In genomic region chr9:115591584-115591984, GRCh38 we compare ENCODE assay signal across 9 cellular contexts.
A peak's percentile ranks its signal among the peaks of the same experiment; 100 is the strongest.
DNase-seq lines count a peak whose midpoint lies in the region; ATAC-seq and TF ChIP-seq lines count a peak whose summit lies in the region.
"Had no signal": no experiment of that assay in that cellular context is flagged by ENCODE, and none has a peak within 500 bp of the region (broad histone marks: within the 10 kb centered on the region; RNA-seq: fewer than 3 reads in every experiment).

No MANE protein-coding gene starts in this region.

- H3K79me2 ChIP-seq in Loucy (ENCODE audit: insufficient read depth, low read length) (no peaks in the 10 kb centered on the region), OCI-LY7 (ENCODE audit: insufficient read depth, low read depth, low read length) (no peaks in the 10 kb centered on the region)

- H2AFZ ChIP-seq in Loucy (ENCODE audit: low read length) (peak overlapping the region; percentile 97), OCI-LY7 (ENCODE audit: low read length) (peak overlapping the region; percentile 28; the same call in 1 of the 2 replicates)

- no peaks in the 10 kb centered on the region for H3K4me1 Mint-ChIP-seq in activated CD4-positive, alpha-beta memory T cell treated with anti-CD3 and anti-CD28 coated beads for 36 hours (ENCODE audit: low read depth)
- no peaks in the 10 kb centered on the region for H3K4me1 Mint-ChIP-seq in activated CD4-positive, alpha-beta memory T cell treated with anti-CD3 and anti-CD28 coated beads, Interleukin-2, amount 10 ng/mL, durations not matched to agents 7 days and 5 days
- H3K4me1 Mint-ChIP-seq: CD4-positive, CD25-positive, alpha-beta regulatory T cell had no signal

- no peaks in the 10 kb centered on the region for H3K9me3 Mint-ChIP-seq in activated CD4-positive, alpha-beta memory T cell treated with anti-CD3 and anti-CD28 coated beads for 36 hours
- no peaks in the 10 kb centered on the region for H3K9me3 Mint-ChIP-seq in activated CD4-positive, alpha-beta memory T cell treated with anti-CD3 and anti-CD28 coated beads, Interleukin-2, amount 10 ng/mL, durations not matched to agents 7 days and 5 days
- H3K9me3 Mint-ChIP-seq: CD4-positive, CD25-positive, alpha-beta regulatory T cell had no signal

- no peaks in the 10 kb centered on the region for H3K36me3 Mint-ChIP-seq in activated CD4-positive, alpha-beta memory T cell treated with anti-CD3 and anti-CD28 coated beads for 36 hours
- no peaks in the 10 kb centered on the region for H3K36me3 Mint-ChIP-seq in activated CD4-positive, alpha-beta memory T cell treated with anti-CD3 and anti-CD28 coated beads, Interleukin-2, amount 10 ng/mL, durations not matched to agents 7 days and 5 days (ENCODE audit: low read depth)
- H3K36me3 Mint-ChIP-seq: CD4-positive, CD25-positive, alpha-beta regulatory T cell had no signal

- WGBS in liver, result 11% methylated on average over 4 of the region's 4 CpGs
- WGBS in urinary bladder, result 27% methylated on average over 4 of the region's 4 CpGs

- H3K9me2 ChIP-seq in Loucy (replicated peaks; ENCODE audit: low read depth, low read length), result no peaks in the 10 kb centered on the region
- no peaks in the 10 kb centered on the region for H3K9me2 ChIP-seq in OCI-LY7 (ENCODE audit: insufficient read depth, low read length)

- H3K4me3 ChIP-seq in Loucy (ENCODE audit: low read length, poor library complexity, severe bottlenecking), result no peak overlapping the region
- no peak overlapping the region for H3K4me3 ChIP-seq in OCI-LY7 (ENCODE audit: low read depth, low read length, poor library complexity, severe bottlenecking)
- no peak overlapping the region for H3K4me3 ChIP-seq in liver (ENCODE audit: low read depth in 1 of 3, low read length in 3 of 3)
- H3K4me3 ChIP-seq in urinary bladder (ENCODE audit: low read depth, low read length), result no peak overlapping the region

- H3K36me3 ChIP-seq in Loucy (ENCODE audit: insufficient read depth, low read length) (no peaks in the 10 kb centered on the region), OCI-LY7 (ENCODE audit: insufficient read depth, low read length) (no peaks in the 10 kb centered on the region), liver (ENCODE audit: control insufficient read depth in 4 of 4, insufficient read depth in 3 of 4, low read depth in 1 of 4, low read length in 3 of 4) (no peaks in the 10 kb centered on the region), urinary bladder (ENCODE audit: insufficient read depth) (no peaks in the 10 kb centered on the region)

- intact Hi-C loops in activated CD4-positive, alpha-beta memory T cell treated with anti-CD3 and anti-CD28 coated beads for 36 hours (cut with micrococcal nuclease), result loop anchor here (5.0 kb wide), 3 partner anchors 576 to 981 kb away; no protein-coding TSS in a partner anchor
- intact Hi-C loops in OCI-LY7 (cut with micrococcal nuclease; ENCODE audit: unreplicated experiment), result loop anchor here (5.0 kb wide), 2 partner anchors 571 to 1071 kb away; no protein-coding TSS in a partner anchor

- H3K4me2 ChIP-seq in Loucy (ENCODE audit: low read depth, low read length, poor library complexity, severe bottlenecking), result peak overlapping the region; percentile 51
- no peak overlapping the region for H3K4me2 ChIP-seq in OCI-LY7 (ENCODE audit: low read length)

- no peaks in the 10 kb centered on the region for H4K20me1 ChIP-seq in Loucy (ENCODE audit: insufficient read depth, low read length, poor library complexity, severe bottlenecking)
- H4K20me1 ChIP-seq in OCI-LY7 (ENCODE audit: insufficient read depth, low read length), result no peaks in the 10 kb centered on the region

- no peak overlapping the region for H3K27ac Mint-ChIP-seq in activated CD4-positive, alpha-beta memory T cell treated with anti-CD3 and anti-CD28 coated beads for 36 hours
- H3K27ac Mint-ChIP-seq in activated CD4-positive, alpha-beta memory T cell treated with anti-CD3 and anti-CD28 coated beads, Interleukin-2, amount 10 ng/mL, durations not matched to agents 7 days and 5 days, result no peak overlapping the region
- H3K27ac Mint-ChIP-seq: CD4-positive, CD25-positive, alpha-beta regulatory T cell had no signal

- TF ChIP-seq RAD21 in liver (IDR thresholded peaks at IDR 0.05), result peak; percentile 93 to 96

- H3K27me3 Mint-ChIP-seq in activated CD4-positive, alpha-beta memory T cell treated with anti-CD3 and anti-CD28 coated beads for 36 hours, result peaks cover 7% of the 10 kb centered on the region
- peaks cover 12% of the 10 kb centered on the region for H3K27me3 Mint-ChIP-seq in activated CD4-positive, alpha-beta memory T cell treated with anti-CD3 and anti-CD28 coated beads, Interleukin-2, amount 10 ng/mL, durations not matched to agents 7 days and 5 days

- CTCF ChIA-PET in activated CD4-positive, alpha-beta memory T cell treated with anti-CD3 and anti-CD28 coated beads for 36 hours (lab: Charles Lee), result interaction anchor here (1.5 kb wide), 1 partner anchor 556 kb away, joined by 3 read pairs; no protein-coding TSS in a partner anchor
- CTCF ChIA-PET in activated CD4-positive, alpha-beta memory T cell treated with anti-CD3 and anti-CD28 coated beads, Interleukin-2, amount 10 ng/mL, durations not matched to agents 7 days and 5 days (lab: Charles Lee), result no interaction called here
- CTCF ChIA-PET in OCI-LY7 (lab: Charles Lee; ENCODE audit: unreplicated experiment), result no interaction called here

- DNase-seq in activated CD4-positive, alpha-beta memory T cell treated with anti-CD3 and anti-CD28 coated beads for 36 hours, result peak; percentile 13
- no peak for DNase-seq in activated CD4-positive, alpha-beta memory T cell treated with anti-CD3 and anti-CD28 coated beads, Interleukin-2, amount 10 ng/mL, durations not matched to agents 7 days and 5 days
- DNase-seq in OCI-LY7 (ENCODE audit: low spot score), result peak; percentile 45
- DNase-seq in dedifferentiated amniotic fluid mesenchymal stem cell (ENCODE audit: extremely low spot score), result peak; percentile 98

- no peak overlapping the region for H3K4me3 Mint-ChIP-seq in activated CD4-positive, alpha-beta memory T cell treated with anti-CD3 and anti-CD28 coated beads for 36 hours
- no peak overlapping the region for H3K4me3 Mint-ChIP-seq in activated CD4-positive, alpha-beta memory T cell treated with anti-CD3 and anti-CD28 coated beads, Interleukin-2, amount 10 ng/mL, durations not matched to agents 7 days and 5 days
- H3K4me3 Mint-ChIP-seq: CD4-positive, CD25-positive, alpha-beta regulatory T cell had no signal

- no peaks in the 10 kb centered on the region for H3F3A ChIP-seq in Loucy (ENCODE audit: low read depth)

- no peak overlapping the region for H3K9ac ChIP-seq in Loucy (ENCODE audit: low read depth, low read length, poor library complexity, severe bottlenecking)
- no peak overlapping the region for H3K9ac ChIP-seq in liver (ENCODE audit: low read depth in 1 of 2, low read length in 2 of 2)

- H3K27ac ChIP-seq in OCI-LY7 (ENCODE audit: low read depth, low read length, poor library complexity, severe bottlenecking) (no peak overlapping the region), liver (ENCODE audit: low read depth in 1 of 2, low read length in 2 of 2) (peak overlapping the region in 1 of 2 donors; percentile 47), urinary bladder (ENCODE audit: low read depth) (peak overlapping the region; percentile 29)

- no peak for ATAC-seq in GM18519 (IDR thresholded peaks at IDR 0.05; ENCODE audit: low FRiP score, unreplicated experiment)

- POLR2A ChIA-PET in activated CD4-positive, alpha-beta memory T cell treated with anti-CD3 and anti-CD28 coated beads for 36 hours (lab: Charles Lee), result no interaction called here
- POLR2A ChIA-PET in activated CD4-positive, alpha-beta memory T cell treated with anti-CD3 and anti-CD28 coated beads, Interleukin-2, amount 10 ng/mL, durations not matched to agents 7 days and 5 days (lab: Charles Lee), result no interaction called here
- POLR2A ChIA-PET in OCI-LY7 (lab: Charles Lee), result interaction anchor here (0.7 kb wide), 1 partner anchor 126 kb away, joined by 3 read pairs; no protein-coding TSS in a partner anchor

- no peaks in the 10 kb centered on the region for H3K27me3 ChIP-seq in Loucy (ENCODE audit: insufficient read depth, low read length, poor library complexity, severe bottlenecking)
- H3K27me3 ChIP-seq in liver (ENCODE audit: control insufficient read depth in 4 of 4, insufficient read depth in 4 of 4, low read length in 3 of 4), result no peaks in the 10 kb centered on the region

- no peaks in the 10 kb centered on the region for H3K9me3 ChIP-seq in Loucy (ENCODE audit: insufficient read depth, low read depth, low read length)
- no peaks in the 10 kb centered on the region for H3K9me3 ChIP-seq in OCI-LY7 (ENCODE audit: low read length)
- H3K9me3 ChIP-seq in liver (ENCODE audit: control insufficient read depth in 4 of 4, low read length in 3 of 4), result no peaks in the 10 kb centered on the region

- TF ChIP-seq CTCF in Loucy (conservative IDR thresholded peaks at IDR 0.05; ENCODE audit: low read length) (peak; percentile 81), OCI-LY7 (conservative IDR thresholded peaks at IDR 0.05; ENCODE audit: low read length) (peak; percentile 80), liver (IDR thresholded peaks at IDR 0.05; ENCODE audit: low read depth, low read length, missing input control) (peak; percentile 88)

- H3K4me1 ChIP-seq in Loucy (ENCODE audit: insufficient read depth, low read length, poor library complexity, severe bottlenecking), result no peaks in the 10 kb centered on the region
- no peaks in the 10 kb centered on the region for H3K4me1 ChIP-seq in OCI-LY7 (ENCODE audit: insufficient read depth, low read length, poor library complexity, severe bottlenecking)
- no peaks in the 10 kb centered on the region for H3K4me1 ChIP-seq in liver (ENCODE audit: control insufficient read depth in 4 of 4, insufficient read depth in 4 of 4, low read length in 3 of 4)
- no peaks in the 10 kb centered on the region for H3K4me1 ChIP-seq in urinary bladder (ENCODE audit: insufficient read depth)

- no TSS peak for BruUV-seq in OCI-LY7 (replicated peaks; lab: Mats Ljungman, UMichigan)

TF ChIP-seq in liver, 16 proteins besides CTCF, POLR2A, EP300 and RAD21 (continues in another document):
- no peak for TF ChIP-seq FOXA2 (IDR thresholded peaks at IDR 0.05)
- peak; percentile 23 for TF ChIP-seq YY1 (IDR thresholded peaks at IDR 0.05)
- TF ChIP-seq RXRA (IDR thresholded peaks at IDR 0.05), result peak in 1 of 2 donors; percentile 32
- peak; percentile 43 to 77 for TF ChIP-seq JUND (IDR thresholded peaks at IDR 0.05)
- no peak for TF ChIP-seq EGR1 (IDR thresholded peaks at IDR 0.05; ENCODE audit: low read depth in 2 of 2)
- no peak for TF ChIP-seq NR2F2 (IDR thresholded peaks at IDR 0.05)
